In the genomic region with DNA sequence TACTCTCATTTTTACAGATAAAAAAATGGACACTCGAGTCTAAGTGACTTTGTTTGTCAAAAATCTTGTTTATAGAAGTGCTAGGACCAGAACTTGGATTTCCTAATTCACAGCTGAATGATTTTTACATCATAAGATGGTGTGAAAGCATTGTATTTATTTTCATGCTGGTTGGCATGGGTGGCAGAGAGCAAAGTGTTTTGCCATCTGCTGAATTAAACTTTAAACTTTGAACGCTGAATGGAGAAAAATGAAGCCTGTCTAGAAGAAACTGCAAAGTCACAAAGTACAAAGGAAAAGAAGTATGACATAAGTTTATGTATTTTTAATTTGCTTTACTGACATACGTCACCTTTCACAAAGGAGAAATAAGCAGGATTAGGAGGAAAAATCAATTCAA, we compare ENCODE assay signal across 20 cellular contexts.
DNase-seq lines count a peak whose midpoint lies in the region; ATAC-seq and TF ChIP-seq lines count a peak whose summit lies in the region.
"Had no signal": no experiment of that assay in that cellular context is flagged by ENCODE, and none has a peak within 500 bp of the region (broad histone marks: within the 10 kb centered on the region; RNA-seq: fewer than 3 reads in every experiment).

No MANE protein-coding gene starts in this region.

- no peak overlapping the region for H3K4me2 ChIP-seq in BLaER1
- H3K4me2 ChIP-seq: hepatocyte had no signal

- H3K27ac Mint-ChIP-seq in T-helper 17 cell = peak overlapping the region; percentile 97
- H3K27ac Mint-ChIP-seq in naive thymus-derived CD4-positive, alpha-beta T cell = peak overlapping the region in 8 of 9 donors; percentile 19 to 87 (median 76)
- H3K27ac Mint-ChIP-seq: activated CD4-positive, alpha-beta memory T cell treated with anti-CD3 and anti-CD28 coated beads, Interleukin-2, amount 10 ng/mL, durations not matched to agents 7 days and 5 days had no signal

- peaks cover 0 to 1% (median 0%) of the 10 kb centered on the region in 11 donors for H3K9me3 Mint-ChIP-seq in naive thymus-derived CD4-positive, alpha-beta T cell
- H3K9me3 Mint-ChIP-seq: activated CD4-positive, alpha-beta memory T cell treated with anti-CD3 and anti-CD28 coated beads, Interleukin-2, amount 10 ng/mL, durations not matched to agents 7 days and 5 days; activated naive CD4-positive, alpha-beta T cell treated with anti-CD3 and anti-CD28 coated beads, Interleukin-2, amount 50 U/mL, for 72 hours had no signal

- no TSS peak for BruUV-seq in A673 (replicated peaks; lab: Mats Ljungman, UMichigan)

- H3K4me1 ChIP-seq in A673 (ENCODE audit: insufficient read depth, low read length, poor library complexity, severe bottlenecking) (peaks cover 14% of the 10 kb centered on the region), BLaER1 (peaks cover 52% of the 10 kb centered on the region), Peyer's patch (peaks cover 0 to 14% (median 9%) of the 10 kb centered on the region in 4 donors)
- H3K4me1 ChIP-seq in naive thymus-derived CD4-positive, alpha-beta T cell (ENCODE audit: control insufficient read depth in 2 of 2, insufficient read depth in 2 of 2, low read length in 2 of 2) = peaks cover 13 to 18% of the 10 kb centered on the region in 2 donors

- H3K27ac ChIP-seq in A673 (ENCODE audit: low read depth, low read length, poor library complexity, severe bottlenecking) (peak overlapping the region; percentile 10), BLaER1 (0 out of 2 replicates have a peak overlapping the region, but pooled peaks have one; percentile 22), Peyer's patch (no peak overlapping the region)
- H3K27ac ChIP-seq in naive thymus-derived CD4-positive, alpha-beta T cell (ENCODE audit: low read depth, low read length) = no peak overlapping the region
- H3K27ac ChIP-seq: C4-2B, hepatocyte, tibial artery had no signal

- CTCF ChIA-PET in A673 (lab: Charles Lee) = no interaction called here
- CTCF ChIA-PET in naive thymus-derived CD4-positive, alpha-beta T cell (lab: Charles Lee) = interaction anchor here (1.0 kb wide), 1 partner anchor 28 kb away, joined by 4 read pairs; no protein-coding TSS in a partner anchor

- H3K36me3 Mint-ChIP-seq in T-helper 17 cell (ENCODE audit: low read depth) = no peaks in the 10 kb centered on the region
- H3K36me3 Mint-ChIP-seq in naive thymus-derived CD4-positive, alpha-beta T cell = peaks cover 0 to 2% (median 0%) of the 10 kb centered on the region in 5 donors

- H3K9me3 ChIP-seq in A673 (ENCODE audit: low read depth, low read length, poor library complexity, severe bottlenecking) (no peaks in the 10 kb centered on the region), BLaER1 (0 out of 2 replicates have a peak, but pooled peaks cover 4% of the 10 kb centered on the region), T-helper 17 cell (ENCODE audit: control insufficient read depth, low read length, poor library complexity, severe bottlenecking) (no peaks in the 10 kb centered on the region), Peyer's patch (no peaks in the 10 kb centered on the region)
- no peaks in the 10 kb centered on the region for H3K9me3 ChIP-seq in naive thymus-derived CD4-positive, alpha-beta T cell (ENCODE audit: control insufficient read depth in 2 of 3, low read length in 3 of 3)
- H3K9me3 ChIP-seq: tibial artery had no signal

- DNase-seq in A673 (ENCODE audit: low spot score) (no peak), T-helper 17 cell (no peak), NOMO-1 treated with DMSO at 0.1 percent for 48 hours (lab: John Stamatoyannopoulos, UW; ENCODE audit: unreplicated experiment) (no peak), Peyer's patch (no peak)
- no peak for DNase-seq in naive thymus-derived CD4-positive, alpha-beta T cell
- DNase-seq: activated CD4-positive, alpha-beta memory T cell treated with anti-CD3 and anti-CD28 coated beads, Interleukin-2, amount 10 ng/mL, durations not matched to agents 7 days and 5 days; activated effector memory CD4-positive, alpha-beta T cell treated with Interleukin-2 at 50 U/mL for 16 hours; anterior cingulate cortex; NCI-H510A treated with DMSO at 0.1 percent for 48 hours; OCI-M1; right cardiac atrium; Right ventricle myocardium superior; stimulated activated CD8-positive, alpha-beta memory T cell treated with anti-CD3 and anti-CD28 coated beads, Interleukin-4, amount 100 ng/mL, for 48 hours; tibial artery had no signal

- no peak overlapping the region for H3K4me3 ChIP-seq in A673 (ENCODE audit: low read depth, low read length, poor library complexity, severe bottlenecking)
- H3K4me3 ChIP-seq in BLaER1 = no peak overlapping the region
- no peak overlapping the region for H3K4me3 ChIP-seq in naive thymus-derived CD4-positive, alpha-beta T cell (ENCODE audit: low read length)
- H3K4me3 ChIP-seq in Peyer's patch = no peak overlapping the region
- H3K4me3 ChIP-seq: hepatocyte, tibial artery had no signal

- no peak overlapping the region for H3K9ac ChIP-seq in BLaER1

- TF ChIP-seq CTCF in A673 (conservative IDR thresholded peaks at IDR 0.05; ENCODE audit: low read depth, low read length) = no peak
- TF ChIP-seq CTCF in Peyer's patch (IDR thresholded peaks at IDR 0.05) = no peak

- POLR2A ChIA-PET in A673 (lab: Charles Lee; ENCODE audit: low non-redundant PET) = no interaction called here
- POLR2A ChIA-PET in naive thymus-derived CD4-positive, alpha-beta T cell (lab: Charles Lee) = interaction anchor here (0.6 to 0.8 kb wide), 2 partner anchors 12 to 183 kb away, joined by 3 to 6 read pairs; no protein-coding TSS in a partner anchor

- H3K27me3 ChIP-seq in A673 (replicated peaks; ENCODE audit: insufficient read depth, low read depth, low read length, poor library complexity) = no peaks in the 10 kb centered on the region
- H3K27me3 ChIP-seq in BLaER1 = no peaks in the 10 kb centered on the region
- no peaks in the 10 kb centered on the region for H3K27me3 ChIP-seq in naive thymus-derived CD4-positive, alpha-beta T cell (ENCODE audit: control insufficient read depth in 2 of 2, insufficient read depth in 2 of 2, low read length in 2 of 2)
- no peaks in the 10 kb centered on the region for H3K27me3 ChIP-seq in Peyer's patch
- H3K27me3 ChIP-seq: hepatocyte, tibial artery had no signal

- ATAC-seq in T-helper 17 cell (no peak), HG03039 (IDR thresholded peaks at IDR 0.05; ENCODE audit: unreplicated experiment) (no peak)
- ATAC-seq in naive thymus-derived CD4-positive, alpha-beta T cell = no peak
- ATAC-seq: activated naive CD4-positive, alpha-beta T cell treated with anti-CD3 and anti-CD28 coated beads, Interleukin-2, amount 50 U/mL, for 72 hours; HCT116; right cardiac atrium had no signal

- no peaks in the 10 kb centered on the region for H4K20me1 ChIP-seq in BLaER1

- no peaks in the 10 kb centered on the region for H3K27me3 Mint-ChIP-seq in T-helper 17 cell
- H3K27me3 Mint-ChIP-seq in naive thymus-derived CD4-positive, alpha-beta T cell = no peaks in the 10 kb centered on the region
- H3K27me3 Mint-ChIP-seq: activated CD4-positive, alpha-beta memory T cell treated with anti-CD3 and anti-CD28 coated beads, Interleukin-2, amount 10 ng/mL, durations not matched to agents 7 days and 5 days had no signal

- TF ChIP-seq POLR2A in Peyer's patch (IDR thresholded peaks at IDR 0.05) = no peak

- intact Hi-C loops in A673 (cut with micrococcal nuclease; ENCODE audit: unreplicated experiment) = no loop called here
- intact Hi-C loops in naive thymus-derived CD4-positive, alpha-beta T cell (cut with micrococcal nuclease) = no loop called here

- H3K36me3 ChIP-seq in A673 (ENCODE audit: insufficient read depth, low read length, poor library complexity, severe bottlenecking) (no peaks in the 10 kb centered on the region), BLaER1 (0 out of 2 replicates have a peak, but pooled peaks cover under 1% of the 10 kb centered on the region), Peyer's patch (no peaks in the 10 kb centered on the region)
- no peaks in the 10 kb centered on the region for H3K36me3 ChIP-seq in naive thymus-derived CD4-positive, alpha-beta T cell (ENCODE audit: control insufficient read depth in 2 of 3, insufficient read depth in 3 of 3, low read length in 3 of 3)
- H3K36me3 ChIP-seq: tibial artery had no signal

- peaks cover 16% of the 10 kb centered on the region for H3K4me1 Mint-ChIP-seq in T-helper 17 cell
- peaks cover 13 to 37% (median 25%) of the 10 kb centered on the region in 7 donors for H3K4me1 Mint-ChIP-seq in naive thymus-derived CD4-positive, alpha-beta T cell

- no peak overlapping the region for H3K4me3 Mint-ChIP-seq in T-helper 17 cell
- no peak overlapping the region for H3K4me3 Mint-ChIP-seq in naive thymus-derived CD4-positive, alpha-beta T cell
- H3K4me3 Mint-ChIP-seq: activated CD4-positive, alpha-beta memory T cell treated with anti-CD3 and anti-CD28 coated beads, Interleukin-2, amount 10 ng/mL, durations not matched to agents 7 days and 5 days had no signal

Comparison
In these comparisons a context has a peak if more than half of its experiments do, and no peak if none do; other contexts are left out.
1. H3K27ac ChIP-seq: peak in A673 (single experiment) and BLaER1 (single experiment); none in naive thymus-derived CD4-positive, alpha-beta T cell (single experiment) and Peyer's patch (0 of 4).